8 cellular contexts compared by ENCODE assay signal in the genomic region with DNA sequence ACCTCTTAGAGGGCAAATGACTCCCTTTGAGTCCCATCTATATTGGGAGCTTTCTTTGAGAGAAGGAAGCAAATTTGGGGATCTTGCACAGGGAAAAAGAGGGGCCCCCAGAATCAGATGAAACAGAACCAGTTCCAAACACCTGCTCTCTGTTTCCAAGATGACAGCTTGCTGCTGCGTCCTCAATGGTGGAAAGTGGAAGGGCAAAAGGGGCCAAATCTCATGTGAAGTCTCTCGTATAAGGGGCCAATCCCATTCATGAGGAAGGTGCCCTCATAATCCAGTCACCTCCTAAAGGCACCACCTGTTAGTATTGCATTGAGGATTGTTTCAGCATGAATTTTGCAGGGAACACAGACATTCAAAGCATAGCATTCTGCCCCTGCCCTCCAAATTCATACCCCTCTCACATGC. TPM values are rescaled to one million over a fixed set of nuclear protein-coding genes. Genes with fewer than 3 reads are reported as not detected.
A peak's percentile ranks its signal among the peaks of the same experiment; 100 is the strongest.
DNase-seq lines count a peak whose midpoint lies in the region; ATAC-seq and TF ChIP-seq lines count a peak whose summit lies in the region.

No MANE protein-coding gene starts in this region.

- 0 out of 2 replicates have a peak, but pooled peaks cover 3% of the 10 kb centered on the region for H3K36me3 ChIP-seq in GM23248 (ENCODE audit: low read depth)
- peaks cover 0 to 19% of the 10 kb centered on the region in 2 donors for H3K36me3 ChIP-seq in gastrocnemius medialis

- H2AFZ ChIP-seq in GM23248, result peak overlapping the region; percentile 72

- peaks cover 13% of the 10 kb centered on the region; the same call in 1 of the 2 replicates for H3K79me2 ChIP-seq in GM23248 (ENCODE audit: insufficient read depth)

- TF ChIP-seq POLR2A in gastrocnemius medialis (IDR thresholded peaks at IDR 0.05), result no peak

- DNase-seq in GM23248, result no peak
- no peak for DNase-seq in WTC11 (ENCODE audit: low spot score)
- DNase-seq in foreskin keratinocyte, result no peak
- no peak for DNase-seq in gastrocnemius medialis
- no peak for DNase-seq in iPS-NIHi7 (ENCODE audit: extremely low spot score)
- no peak for DNase-seq in MV-4-11 (lab: John Stamatoyannopoulos, UW)
- DNase-seq in DMS153 treated with DMSO at 0.1 percent for 48 hours (lab: John Stamatoyannopoulos, UW; ENCODE audit: unreplicated experiment), result no peak

- H3K9me3 ChIP-seq in GM23248 (ENCODE audit: low read depth), result no peaks in the 10 kb centered on the region
- no peaks in the 10 kb centered on the region for H3K9me3 ChIP-seq in gastrocnemius medialis

- H4K20me1 ChIP-seq in GM23248 (ENCODE audit: insufficient read depth), result no peaks in the 10 kb centered on the region

- in situ Hi-C loops in GM23248 (cut with MboI) (no loop called here), gastrocnemius medialis (cut with MboI; ENCODE audit: low sequenced_read_pairs in 4 of 4) (loop anchor here (10.0 to 25.0 kb wide), 4 partner anchors 47 to 223 kb away; a partner anchor contains a TSS)

- POLR2A ChIA-PET in WTC11 (lab: Charles Lee), result interaction anchor here (0.7 to 1.6 kb wide), 4 partner anchors 24 to 147 kb away, joined by 3 to 12 read pairs (median 5); a partner anchor contains a TSS

- 75 to 83% methylated on average over 2 of the region's 2 CpGs for WGBS in GM23248 (ENCODE audit: low coverage in 1 of 2, low lambda C conversion rate in 2 of 2, missing lambda C conversion rate in 2 of 2), 2 experiments

- H3K9me3 Mint-ChIP-seq in WTC11, result 0 out of 2 replicates have a peak, but pooled peaks cover 6% of the 10 kb centered on the region

- H3K4me1 ChIP-seq in GM23248 (ENCODE audit: insufficient read depth) (peaks cover 47% of the 10 kb centered on the region), foreskin keratinocyte (peaks cover 27% of the 10 kb centered on the region), gastrocnemius medialis (peaks cover 37 to 42% of the 10 kb centered on the region in 2 donors)

- H3K9ac ChIP-seq in GM23248, result peak overlapping the region; percentile 92

- ATAC-seq in WTC11 (no peak), foreskin keratinocyte (no peak), gastrocnemius medialis (no peak), GM18520 (IDR thresholded peaks at IDR 0.05; ENCODE audit: unreplicated experiment) (no peak)

- H3K9me2 ChIP-seq in GM23248 (ENCODE audit: insufficient read depth), result no peaks in the 10 kb centered on the region

- H3K36me3 Mint-ChIP-seq in WTC11, result peaks cover 8% of the 10 kb centered on the region

- H3K27ac ChIP-seq in GM23248, result peak overlapping the region; percentile 92
- peak overlapping the region; percentile 96 for H3K27ac ChIP-seq in foreskin keratinocyte
- peak overlapping the region; percentile 90 to 96 (median 96) for H3K27ac ChIP-seq in gastrocnemius medialis

- peak overlapping the region; percentile 46; the same call in 1 of the 2 replicates for H3K27ac Mint-ChIP-seq in WTC11

- H3K4me3 ChIP-seq in GM23248 (peak overlapping the region; percentile 73), gastrocnemius medialis (peak overlapping the region; percentile 63 to 76 (median 65))

- intact Hi-C loops in gastrocnemius medialis (cut with DNase I; ENCODE audit: low total_unique reads), result loop anchor here (10.0 kb wide), 1 partner anchor 1073 kb away; no protein-coding TSS in a partner anchor

- H3K4me3 Mint-ChIP-seq in WTC11, result peak overlapping the region; percentile 91

- H3K27me3 ChIP-seq in GM23248 (replicated peaks; ENCODE audit: insufficient read depth) (no peaks in the 10 kb centered on the region), foreskin keratinocyte (no peaks in the 10 kb centered on the region), gastrocnemius medialis (no peaks in the 10 kb centered on the region)

- peaks cover 44% of the 10 kb centered on the region for H3K4me1 Mint-ChIP-seq in WTC11

- TF ChIP-seq CTCF in WTC11 (IDR thresholded peaks at IDR 0.05), result no peak
- no peak for TF ChIP-seq CTCF in foreskin keratinocyte (conservative IDR thresholded peaks at IDR 0.05)
- no peak for TF ChIP-seq CTCF in gastrocnemius medialis (IDR thresholded peaks at IDR 0.05 in 4 of 5, conservative IDR thresholded peaks at IDR 0.05 in 1 of 5)

- peaks cover 53% of the 10 kb centered on the region for H3F3A ChIP-seq in GM23248 (ENCODE audit: insufficient read depth)

- H3K27me3 Mint-ChIP-seq in WTC11 (ENCODE audit: low read depth), result no peaks in the 10 kb centered on the region; the same call in 1 of the 2 replicates

- CTCF ChIA-PET in WTC11 (lab: Charles Lee), result interaction anchor here (0.6 to 3.8 kb wide), 18 partner anchors 9 to 1530 kb away, joined by 3 to 68 read pairs (median 4); a partner anchor contains a TSS

- H3K4me2 ChIP-seq in GM23248 (ENCODE audit: unreplicated experiment), result peak overlapping the region; percentile 99

TF ChIP-seq in WTC11, 78 proteins besides CTCF, POLR2A, EP300 and RAD21:
- TF ChIP-seq KAT7 (CRISPR knock-in tag; IDR thresholded peaks at IDR 0.05; ENCODE audit: borderline replicate concordance), result 0 out of 2 replicates have a peak, but pooled peaks have one; percentile 3
- no peak for TF ChIP-seq MYBL2 (CRISPR knock-in tag; IDR thresholded peaks at IDR 0.05)

RNA-seq across cellular contexts. Expression of a gene that starts 0.5 kb away (rescaled TPM):
- total RNA-seq in GM23248 (2014; rRNA removed; shearing (Covaris generic)), result 13.8 and 28.3 TPM in 2 replicates
- polyA plus RNA-seq in GM23248 (2016; fragmentation: Nextera tagmentation; extraction: Ambion mirVana), result 32.5 and 32.8 TPM in 2 replicates
- 14.8 to 21.1 TPM (median 16.9 TPM) in 3 replicates for total RNA-seq in WTC11 (2021)
- total RNA-seq in foreskin keratinocyte, result 34.2 TPM in 2 replicates
- polyA plus RNA-seq in foreskin keratinocyte, result 36.5 and 40.3 TPM in 2 replicates
- total RNA-seq in gastrocnemius medialis, result 10 to 100 TPM; 14.0 to 29.9 (median 24.9) TPM
